10 cellular contexts compared by ENCODE assay signal in genomic region chr7:5296015-5296621, GRCh38. TPM values are rescaled to one million over a fixed set of nuclear protein-coding genes. Genes with fewer than 3 reads are reported as not detected.
DNase-seq lines count a peak whose midpoint lies in the region; ATAC-seq, FAIRE-seq and TF ChIP-seq lines count a peak whose summit lies in the region.
"Had no signal": no experiment of that assay in that cellular context is flagged by ENCODE, and none has a peak within 500 bp of the region (broad histone marks: within the 10 kb centered on the region; RNA-seq: fewer than 3 reads in every experiment).

No MANE protein-coding gene starts in this region.

- H3K27ac Mint-ChIP-seq in GM23338 (peak overlapping the region; percentile 17), WTC11 (peak overlapping the region; percentile 86)
- peak overlapping the region in 6 of 10 donors; percentile 41 to 85 (median 60) for H3K27ac Mint-ChIP-seq in naive thymus-derived CD8-positive, alpha-beta T cell

- H3K36me3 ChIP-seq in GM23338 (ENCODE audit: insufficient read depth), result no peaks in the 10 kb centered on the region
- H3K36me3 ChIP-seq in ectodermal cell (ENCODE audit: control insufficient read depth, insufficient read depth, low read length), result no peaks in the 10 kb centered on the region

- no peak overlapping the region for H2AFZ ChIP-seq in GM23338

- H3K4me1 ChIP-seq in GM23338 (ENCODE audit: insufficient read depth) (no peaks in the 10 kb centered on the region), ectodermal cell (ENCODE audit: control insufficient read depth, insufficient read depth, low read length) (no peaks in the 10 kb centered on the region)

- TF ChIP-seq POLR2A in H54 (IDR thresholded peaks at IDR 0.05; ENCODE audit: low read depth, low read length), result no peak

- peak overlapping the region; percentile 83 for H3K4me3 Mint-ChIP-seq in GM23338
- peak overlapping the region; percentile 91 for H3K4me3 Mint-ChIP-seq in WTC11
- H3K4me3 Mint-ChIP-seq in naive thymus-derived CD8-positive, alpha-beta T cell, result peak overlapping the region; percentile 41 to 83 (median 61)

- peak overlapping the region; percentile 80 for H3K4me3 ChIP-seq in GM23338
- peak overlapping the region; percentile 23 for H3K4me3 ChIP-seq in ectodermal cell (ENCODE audit: insufficient read depth, low read depth, low read length)
- no peak overlapping the region for H3K4me3 ChIP-seq in foreskin fibroblast (ENCODE audit: low read depth in 1 of 2, low read length in 2 of 2)

- H3K9me2 ChIP-seq in GM23338 (ENCODE audit: insufficient read depth), result no peaks in the 10 kb centered on the region

- H3F3A ChIP-seq in GM23338 (replicated peaks; ENCODE audit: low read depth), result no peaks in the 10 kb centered on the region

- WGBS in ectodermal cell, 2 experiments, result 22 to 29% methylated on average over 29 to 30 of the region's 30 CpGs

- H3K9me3 ChIP-seq in ectodermal cell (ENCODE audit: control insufficient read depth, low read length), result no peaks in the 10 kb centered on the region

- H3K27me3 ChIP-seq in GM23338 (ENCODE audit: insufficient read depth) (0 out of 2 replicates have a peak, but pooled peaks cover 4% of the 10 kb centered on the region), ectodermal cell (ENCODE audit: control insufficient read depth, insufficient read depth, low read length, poor library complexity, severe bottlenecking) (no peaks in the 10 kb centered on the region)

- peak; percentile 68 for ATAC-seq in GM23338
- ATAC-seq in WTC11, result peak; percentile 57
- ATAC-seq in naive thymus-derived CD8-positive, alpha-beta T cell, result peak in 1 of 2 donors; percentile 33

- H3K4me1 Mint-ChIP-seq in GM23338 (peaks cover 11% of the 10 kb centered on the region; the same call in 2 of the 3 replicates), WTC11 (peaks cover 9% of the 10 kb centered on the region)
- peaks cover 14 to 23% (median 16%) of the 10 kb centered on the region in 4 donors for H3K4me1 Mint-ChIP-seq in naive thymus-derived CD8-positive, alpha-beta T cell

- H3K4me2 ChIP-seq in GM23338, result peak overlapping the region; percentile 92

- DNase-seq in GM23338 (ENCODE audit: low spot score) (peak; percentile 62), WTC11 (ENCODE audit: low spot score) (peak; percentile 57), foreskin fibroblast (no peak), HEK293T (ENCODE audit: extremely low spot score) (no peak), H54 (ENCODE audit: insufficient read length, low spot score) (no peak)
- DNase-seq in naive thymus-derived CD8-positive, alpha-beta T cell, result peak in 4 of 10 donors; percentile 11 to 32 (median 21)
- DNase-seq: KG1, NCI-H1436 treated with DMSO at 0.1 percent for 48 hours had no signal

- H3K27me3 Mint-ChIP-seq in GM23338 (ENCODE audit: insufficient read depth, low read depth, poor library complexity) (peaks cover 23% of the 10 kb centered on the region), WTC11 (ENCODE audit: low read depth) (peaks cover 19% of the 10 kb centered on the region)
- peaks cover 0 to 10% (median 1%) of the 10 kb centered on the region in 5 donors for H3K27me3 Mint-ChIP-seq in naive thymus-derived CD8-positive, alpha-beta T cell

- POLR2A ChIA-PET in WTC11 (lab: Charles Lee), result interaction anchor here (1.2 to 1.6 kb wide), 2 partner anchors 55 to 127 kb away, joined by 3 to 5 read pairs; partner anchors contain the start of gene TNRC18
- POLR2A ChIA-PET in naive thymus-derived CD8-positive, alpha-beta T cell (lab: Charles Lee), result interaction anchor here (0.5 kb wide), 1 partner anchor 19 kb away, joined by 4 read pairs; no protein-coding TSS in a partner anchor
- POLR2A ChIA-PET in HEK293T (lab: Yijun Ruan, JAX), result no interaction called here

- no peaks in the 10 kb centered on the region for H4K20me1 ChIP-seq in GM23338 (replicated peaks; ENCODE audit: insufficient read depth)

- CTCF ChIA-PET in WTC11 (lab: Charles Lee), result interaction anchor here (0.5 to 2.7 kb wide), 17 partner anchors 11 to 504 kb away, joined by 3 to 47 read pairs (median 4); no protein-coding TSS in a partner anchor
- CTCF ChIA-PET in HEK293T (lab: Yijun Ruan, JAX), result no interaction called here

- H3K79me2 ChIP-seq in GM23338 (replicated peaks; ENCODE audit: insufficient read depth), result no peaks in the 10 kb centered on the region

- TF ChIP-seq CTCF in GM23338 (conservative IDR thresholded peaks at IDR 0.05; ENCODE audit: low read depth in 2 of 2) (peak in 1 of 2 experiments; percentile 15; a peak in 1 of 4 replicates), WTC11 (IDR thresholded peaks at IDR 0.05) (no peak), foreskin fibroblast (IDR thresholded peaks at IDR 0.05; ENCODE audit: low read depth, low read length) (no peak)

- FAIRE-seq in H54 (lab: Jason Lieb, UNC), result no peak
- FAIRE-seq: RCC 7860 had no signal

- H3K27ac ChIP-seq in GM23338 (ENCODE audit: low read depth) (no peak overlapping the region), ectodermal cell (ENCODE audit: insufficient read depth, low read depth, low read length, poor library complexity, severe bottlenecking) (no peak overlapping the region)

- H3K9me3 Mint-ChIP-seq in GM23338 (peaks cover 2% of the 10 kb centered on the region; the same call in 2 of the 3 replicates), WTC11 (peaks cover 4% of the 10 kb centered on the region; the same call in 1 of the 2 replicates)
- peaks cover 0 to 15% (median 9%) of the 10 kb centered on the region in 9 donors for H3K9me3 Mint-ChIP-seq in naive thymus-derived CD8-positive, alpha-beta T cell

- H3K36me3 Mint-ChIP-seq in GM23338 (ENCODE audit: low read depth) (peaks cover 17% of the 10 kb centered on the region), WTC11 (peaks cover 9% of the 10 kb centered on the region)
- no peaks in the 10 kb centered on the region for H3K36me3 Mint-ChIP-seq in naive thymus-derived CD8-positive, alpha-beta T cell

TF ChIP-seq in GM23338, 12 proteins besides CTCF, POLR2A, EP300 and RAD21:
- TF ChIP-seq NANOG (IDR thresholded peaks at IDR 0.05; ENCODE audit: borderline replicate concordance), result no peak
- TF ChIP-seq POLR2AphosphoS5 (IDR thresholded peaks at IDR 0.05; ENCODE audit: low read depth), result peak; percentile 43; the same call in 1 of the 2 replicates

TF ChIP-seq in WTC11, 78 proteins besides CTCF, POLR2A, EP300 and RAD21:
- TF ChIP-seq MAX (CRISPR knock-in tag; IDR thresholded peaks at IDR 0.05) (0 out of 2 replicates have a peak, but pooled peaks have one; percentile 16), FOXK1 (CRISPR knock-in tag; IDR thresholded peaks at IDR 0.05) (peak; percentile 56; the same call in 1 of the 2 replicates), USF2 (CRISPR knock-in tag; IDR thresholded peaks at IDR 0.05) (0 out of 2 replicates have a peak, but pooled peaks have one; percentile 11), CREB1 (CRISPR knock-in tag; IDR thresholded peaks at IDR 0.05) (no peak)

TF ChIP-seq in HEK293T, 16 proteins besides CTCF, POLR2A, EP300 and RAD21:
- TF ChIP-seq CTBP1 (IDR thresholded peaks at IDR 0.05; ENCODE audit: borderline replicate concordance) (no peak), FOXA1 (IDR thresholded peaks at IDR 0.05) (no peak), SP1 (IDR thresholded peaks at IDR 0.05) (no peak), NFRKB (IDR thresholded peaks at IDR 0.05) (no peak), ELF4 (IDR thresholded peaks at IDR 0.05) (no peak), LEF1 (IDR thresholded peaks at IDR 0.05; ENCODE audit: borderline replicate concordance) (no peak), ARNT (IDR thresholded peaks at IDR 0.05) (no peak), TARDBP (IDR thresholded peaks at IDR 0.05) (no peak), HDGF (IDR thresholded peaks at IDR 0.05; ENCODE audit: borderline replicate concordance) (no peak), ZNF384 (IDR thresholded peaks at IDR 0.05) (no peak), PKNOX1 (IDR thresholded peaks at IDR 0.05) (no peak), SUZ12 (IDR thresholded peaks at IDR 0.05) (no peak), FOXK2 (IDR thresholded peaks at IDR 0.05) (no peak), FOXM1 (IDR thresholded peaks at IDR 0.05; ENCODE audit: borderline replicate concordance) (no peak), L3MBTL2 (conservative IDR thresholded peaks at IDR 0.05) (no peak), BHLHE40 (IDR thresholded peaks at IDR 0.05; ENCODE audit: borderline replicate concordance) (no peak)

RNA-seq across cellular contexts. Expression of gene SLC29A4, which starts 13.4 kb away (rescaled TPM):
- total RNA-seq in GM23338 (2014; rRNA removed; shearing (Covaris generic)), result 8.1 and 8.8 TPM in 2 replicates
- polyA plus RNA-seq in GM23338 (2016; fragmentation: Nextera tagmentation; extraction: Ambion mirVana), result 4.8 and 6.4 TPM in 2 replicates
- total RNA-seq in WTC11 (2021), result 11.8 to 14.4 TPM (median 11.9 TPM) in 3 replicates
- polyA plus RNA-seq in ectodermal cell (2013, experiment 1 of 4), result 29.9 TPM
- polyA plus RNA-seq in ectodermal cell (2013, experiment 2 of 4), result 27.3 TPM
- 26.1 TPM for polyA plus RNA-seq in ectodermal cell (2013, experiment 3 of 4)
- 29.1 TPM for polyA plus RNA-seq in ectodermal cell (2013, experiment 4 of 4)
- total RNA-seq in naive thymus-derived CD8-positive, alpha-beta T cell, result under 1 TPM; 0.05 to 0.16 TPM
- polyA plus RNA-seq in naive thymus-derived CD8-positive, alpha-beta T cell, result under 1 TPM in 2 of 3 donors, not detected in 1; 0.27 to 0.39 TPM

Comparison
In these comparisons a context has a peak if more than half of its experiments do, and no peak if none do; other contexts are left out.
1. DNase-seq: peak in GM23338 (single experiment) and WTC11 (single experiment); none in foreskin fibroblast (0 of 2), HEK293T (single experiment) and H54 (single experiment).
2. H3K4me3 ChIP-seq: peak in GM23338 (single experiment) and ectodermal cell (single experiment); none in foreskin fibroblast (0 of 2).
3. H3K27ac Mint-ChIP-seq: peak in every context shown above with its lines; median percentile 86 in WTC11; 60 in naive thymus-derived CD8-positive, alpha-beta T cell; 17 in GM23338.
4. Peak in every context shown above with its lines, with median percentiles within 50 percentile points of each other: H3K4me3 Mint-ChIP-seq.